ENCODE assay signal across 15 cellular contexts in the genomic region with DNA sequence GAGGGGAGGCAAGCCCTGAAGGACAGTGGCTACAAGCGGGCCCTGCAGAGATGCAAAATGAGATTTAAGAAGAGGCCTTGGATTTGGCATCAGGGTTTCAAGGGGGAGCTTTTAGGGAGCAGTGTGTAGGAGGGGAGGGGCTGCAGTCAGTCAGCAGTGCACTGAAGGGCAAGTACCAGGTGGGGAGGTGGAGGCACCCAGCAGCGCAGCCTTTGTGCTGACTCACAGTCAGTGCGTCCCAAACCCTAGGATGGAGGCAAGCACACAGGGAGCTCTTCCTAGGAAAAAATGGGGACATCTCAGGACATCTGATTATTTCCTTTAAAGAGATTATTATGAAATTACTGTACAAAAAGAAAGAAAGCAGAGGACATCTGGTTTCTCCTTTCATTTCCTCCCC.
DNase-seq lines count a peak whose midpoint lies in the region; ATAC-seq and TF ChIP-seq lines count a peak whose summit lies in the region.
"Had no signal": no experiment of that assay in that cellular context is flagged by ENCODE, and none has a peak within 500 bp of the region (broad histone marks: within the 10 kb centered on the region; RNA-seq: fewer than 3 reads in every experiment).

No MANE protein-coding gene starts in this region.

- H3K4me3 Mint-ChIP-seq in activated CD4-positive, alpha-beta T cell treated with anti-CD3 and anti-CD28 coated beads, Interleukin-2, amount 10 ng/mL, durations not matched to agents 7 days and 5 days = no peak overlapping the region
- no peak overlapping the region for H3K4me3 Mint-ChIP-seq in T-cell
- H3K4me3 Mint-ChIP-seq in stimulated activated naive CD8-positive, alpha-beta T cell treated with anti-CD3 and anti-CD28 coated beads, Interleukin-15, amount 100 ng/mL, for 72 hours = peak overlapping the region; percentile 10 to 70
- H3K4me3 Mint-ChIP-seq: neural crest cell had no signal

- POLR2A ChIA-PET in activated CD4-positive, alpha-beta T cell treated with anti-CD3 and anti-CD28 coated beads, Interleukin-2, amount 10 ng/mL, durations not matched to agents 7 days and 5 days (lab: Charles Lee) = no interaction called here
- POLR2A ChIA-PET in T-cell (lab: Charles Lee) = no interaction called here

- no peak overlapping the region for H3K4me3 ChIP-seq in esophagus muscularis mucosa
- H3K4me3 ChIP-seq: SJCRH30, transverse colon had no signal

- H3K27me3 ChIP-seq in esophagus muscularis mucosa = no peaks in the 10 kb centered on the region
- H3K27me3 ChIP-seq: SJCRH30, transverse colon had no signal

- no peaks in the 10 kb centered on the region for H3K9me3 Mint-ChIP-seq in activated CD4-positive, alpha-beta T cell treated with anti-CD3 and anti-CD28 coated beads, Interleukin-2, amount 10 ng/mL, durations not matched to agents 7 days and 5 days
- H3K9me3 Mint-ChIP-seq in T-cell = no peaks in the 10 kb centered on the region
- no peaks in the 10 kb centered on the region for H3K9me3 Mint-ChIP-seq in stimulated activated naive CD8-positive, alpha-beta T cell treated with anti-CD3 and anti-CD28 coated beads, Interleukin-15, amount 100 ng/mL, for 72 hours
- H3K9me3 Mint-ChIP-seq: neural crest cell had no signal

- intact Hi-C loops in esophagus muscularis mucosa (cut with DNase I) = no loop called here

- TF ChIP-seq CTCF in esophagus muscularis mucosa (IDR thresholded peaks at IDR 0.05) (no peak), omental fat pad (IDR thresholded peaks at IDR 0.05) (no peak)

- CTCF ChIA-PET in activated CD4-positive, alpha-beta T cell treated with anti-CD3 and anti-CD28 coated beads, Interleukin-2, amount 10 ng/mL, durations not matched to agents 7 days and 5 days (lab: Charles Lee) = interaction anchor here (1.0 to 1.2 kb wide), 2 partner anchors 14 to 98 kb away, joined by 3 to 4 read pairs; no protein-coding TSS in a partner anchor
- CTCF ChIA-PET in T-cell (lab: Charles Lee) = no interaction called here

- 96% methylated on average over 3 of the region's 3 CpGs for WGBS in esophagus muscularis mucosa

- peak overlapping the region in 3 of 4 donors; percentile 68 to 86 (median 85) for H3K27ac ChIP-seq in esophagus muscularis mucosa (replicated peaks in 1 of 4)
- H3K27ac ChIP-seq: SJCRH30 had no signal

- H3K36me3 Mint-ChIP-seq in activated CD4-positive, alpha-beta T cell treated with anti-CD3 and anti-CD28 coated beads, Interleukin-2, amount 10 ng/mL, durations not matched to agents 7 days and 5 days (ENCODE audit: low read depth) = peaks cover 84% of the 10 kb centered on the region
- peaks cover 65% of the 10 kb centered on the region for H3K36me3 Mint-ChIP-seq in T-cell

- peaks cover 0 to 38% (median 27%) of the 10 kb centered on the region in 4 donors for H3K36me3 ChIP-seq in esophagus muscularis mucosa

- peaks cover 54% of the 10 kb centered on the region for H3K4me1 Mint-ChIP-seq in activated CD4-positive, alpha-beta T cell treated with anti-CD3 and anti-CD28 coated beads, Interleukin-2, amount 10 ng/mL, durations not matched to agents 7 days and 5 days
- peaks cover 42 to 50% (median 47%) of the 10 kb centered on the region in 3 donors for H3K4me1 Mint-ChIP-seq in T-cell
- H3K4me1 Mint-ChIP-seq in stimulated activated naive CD8-positive, alpha-beta T cell treated with anti-CD3 and anti-CD28 coated beads, Interleukin-15, amount 100 ng/mL, for 72 hours = peaks cover 53% of the 10 kb centered on the region

- peaks cover 39 to 59% (median 52%) of the 10 kb centered on the region in 4 donors for H3K4me1 ChIP-seq in esophagus muscularis mucosa

- ATAC-seq in T-cell (replicated peaks in 1 of 4) = no peak
- ATAC-seq in stimulated activated naive CD8-positive, alpha-beta T cell treated with anti-CD3 and anti-CD28 coated beads, Interleukin-15, amount 100 ng/mL, for 72 hours = no peak
- no peak for ATAC-seq in omental fat pad (ENCODE audit: low FRiP score)

- H3K27me3 Mint-ChIP-seq in activated CD4-positive, alpha-beta T cell treated with anti-CD3 and anti-CD28 coated beads, Interleukin-2, amount 10 ng/mL, durations not matched to agents 7 days and 5 days = no peaks in the 10 kb centered on the region
- H3K27me3 Mint-ChIP-seq in T-cell = no peaks in the 10 kb centered on the region
- no peaks in the 10 kb centered on the region for H3K27me3 Mint-ChIP-seq in stimulated activated naive CD8-positive, alpha-beta T cell treated with anti-CD3 and anti-CD28 coated beads, Interleukin-15, amount 100 ng/mL, for 72 hours

- no peak for TF ChIP-seq POLR2A in esophagus muscularis mucosa (IDR thresholded peaks at IDR 0.05; ENCODE audit: low read depth)

- H3K27ac Mint-ChIP-seq in activated CD4-positive, alpha-beta T cell treated with anti-CD3 and anti-CD28 coated beads, Interleukin-2, amount 10 ng/mL, durations not matched to agents 7 days and 5 days = peak overlapping the region; percentile 58
- H3K27ac Mint-ChIP-seq in T-cell = peak overlapping the region; percentile 34 to 88
- peak overlapping the region in 1 of 2 donors; percentile 85 for H3K27ac Mint-ChIP-seq in stimulated activated naive CD8-positive, alpha-beta T cell treated with anti-CD3 and anti-CD28 coated beads, Interleukin-15, amount 100 ng/mL, for 72 hours

- no peak for DNase-seq in activated CD4-positive, alpha-beta T cell treated with anti-CD3 and anti-CD28 coated beads, Interleukin-2, amount 10 ng/mL, durations not matched to agents 7 days and 5 days
- no peak for DNase-seq in activated CD4-positive, alpha-beta T cell treated with anti-CD3 and anti-CD28 coated beads for 48 hours
- DNase-seq in T-cell = no peak
- DNase-seq in esophagus muscularis mucosa (ENCODE audit: extremely low spot score) = no peak
- no peak for DNase-seq in stimulated activated naive CD8-positive, alpha-beta T cell treated with anti-CD3 and anti-CD28 coated beads, Interleukin-15, amount 100 ng/mL, for 72 hours
- no peak for DNase-seq in omental fat pad (ENCODE audit: low spot score)
- DNase-seq in iPS-NIHi11 (ENCODE audit: low spot score) = no peak
- no peak for DNase-seq in DMS153 (lab: John Stamatoyannopoulos, UW)
- DNase-seq: activated CD4-positive, CD25-positive, alpha-beta regulatory T cell; activated gamma-delta T cell; NCI-H1436; NCI-H526; SJCRH30; transverse colon had no signal

- H3K9me3 ChIP-seq in esophagus muscularis mucosa = no peaks in the 10 kb centered on the region
- H3K9me3 ChIP-seq: SJCRH30, transverse colon had no signal

- no peak for TF ChIP-seq EP300 in esophagus muscularis mucosa (IDR thresholded peaks at IDR 0.05)

Comparison
In these comparisons a context has a peak if more than half of its experiments do, and no peak if none do; other contexts are left out.
1. H3K4me3 Mint-ChIP-seq: peak in stimulated activated naive CD8-positive, alpha-beta T cell treated with anti-CD3 and anti-CD28 coated beads, Interleukin-15, amount 100 ng/mL, for 72 hours (2 of 2); none in activated CD4-positive, alpha-beta T cell treated with anti-CD3 and anti-CD28 coated beads, Interleukin-2, amount 10 ng/mL, durations not matched to agents 7 days and 5 days (single experiment) and T-cell (0 of 3).